In the genomic region with DNA sequence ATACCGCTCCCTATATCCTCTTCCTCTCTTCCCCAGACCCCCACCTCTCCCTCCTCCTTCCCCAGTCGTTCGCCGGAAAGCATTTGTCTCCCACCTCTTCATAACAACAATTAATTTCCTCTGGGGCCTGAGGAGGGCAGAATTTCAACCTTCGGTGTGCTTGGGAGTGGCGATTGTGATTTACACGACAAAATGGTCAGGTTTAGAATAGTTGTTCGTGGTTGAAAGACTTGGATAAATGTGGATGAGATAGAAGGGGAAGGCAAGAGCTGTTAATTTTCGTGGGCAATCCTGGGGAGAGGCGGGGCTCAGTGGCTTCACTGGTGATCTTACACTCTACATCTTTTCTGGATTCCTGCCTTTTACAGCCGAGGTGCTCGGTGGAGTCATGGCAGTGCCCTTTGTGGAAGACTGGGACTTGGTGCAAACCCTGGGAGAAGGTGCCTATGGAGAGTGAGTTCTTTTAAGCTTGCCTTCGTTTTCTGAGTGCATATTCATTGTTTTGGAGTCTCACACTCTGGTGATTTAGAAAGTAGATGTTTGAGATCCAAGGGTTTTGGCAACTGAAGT, we compare ENCODE assay signal across 8 cellular contexts. TPM values are rescaled to one million over a fixed set of nuclear protein-coding genes. Genes with fewer than 3 reads are reported as not detected.
DNase-seq lines count a peak whose midpoint lies in the region; ATAC-seq and TF ChIP-seq lines count a peak whose summit lies in the region.

No MANE protein-coding gene starts in this region.

- ATAC-seq in GM23338: peak; percentile 9

- peaks cover 13% of the 10 kb centered on the region for H3K4me1 Mint-ChIP-seq in GM23338

- H3K9me2 ChIP-seq in GM23338 (ENCODE audit: insufficient read depth): no peaks in the 10 kb centered on the region

- H3K9me3 Mint-ChIP-seq in GM23338: no peaks in the 10 kb centered on the region

- H3K4me3 ChIP-seq in GM23338 (peak overlapping the region; percentile 58), right atrium auricular region (peak overlapping the region; percentile 67 to 71), retinal pigment epithelial cell (ENCODE audit: low read length) (peak overlapping the region; percentile 86)

- peak overlapping the region; percentile 99 for H3K27ac ChIP-seq in GM23338 (ENCODE audit: low read depth)
- peak overlapping the region; percentile 92 to 94 for H3K27ac ChIP-seq in right atrium auricular region

- H3K36me3 ChIP-seq in GM23338 (ENCODE audit: insufficient read depth): peaks cover 23% of the 10 kb centered on the region; the same call in 1 of the 2 replicates
- peaks cover 4% of the 10 kb centered on the region for H3K36me3 ChIP-seq in right atrium auricular region

- H3K79me2 ChIP-seq in GM23338 (replicated peaks; ENCODE audit: insufficient read depth): peaks cover 42% of the 10 kb centered on the region

- H3K36me3 Mint-ChIP-seq in GM23338 (ENCODE audit: low read depth): peaks cover 52% of the 10 kb centered on the region; the same call in 2 of the 3 replicates

- peaks cover 5% of the 10 kb centered on the region; the same call in 1 of the 2 replicates for H4K20me1 ChIP-seq in GM23338 (replicated peaks; ENCODE audit: insufficient read depth)

- H3K4me2 ChIP-seq in GM23338: peak overlapping the region; percentile 76

- H3K27me3 Mint-ChIP-seq in GM23338 (ENCODE audit: insufficient read depth, low read depth, poor library complexity): peaks cover 7% of the 10 kb centered on the region

- H3K9me3 ChIP-seq in right atrium auricular region: no peaks in the 10 kb centered on the region

- peak overlapping the region; percentile 93 for H3K4me3 Mint-ChIP-seq in GM23338

- peaks cover 7% of the 10 kb centered on the region; the same call in 1 of the 2 replicates for H3F3A ChIP-seq in GM23338 (replicated peaks; ENCODE audit: low read depth)

- H2AFZ ChIP-seq in GM23338: no peak overlapping the region

- TF ChIP-seq CTCF in GM23338 (conservative IDR thresholded peaks at IDR 0.05; ENCODE audit: low read depth in 2 of 2): peak; percentile 35 to 43; a peak in 3 of 4 replicates
- no peak for TF ChIP-seq CTCF in right atrium auricular region (IDR thresholded peaks at IDR 0.05)
- peak; percentile 48 for TF ChIP-seq CTCF in retinal pigment epithelial cell (conservative IDR thresholded peaks at IDR 0.05; ENCODE audit: low read depth, low read length)

- H3K27me3 ChIP-seq in GM23338 (ENCODE audit: insufficient read depth) (no peaks in the 10 kb centered on the region), right atrium auricular region (no peaks in the 10 kb centered on the region)

- DNase-seq in activated CD4-positive, alpha-beta T cell treated with anti-CD3 and anti-CD28 coated beads for 4 hours: peak; percentile 15 to 18
- DNase-seq in activated CD4-positive, alpha-beta T cell treated with anti-CD3 and anti-CD28 coated beads for 1 hour: no peak
- DNase-seq in GM23338 (ENCODE audit: low spot score): peak; percentile 93
- DNase-seq in NAMALWA (ENCODE audit: low spot score): peak; percentile 76
- peak; percentile 69 for DNase-seq in activated effector memory CD4-positive, alpha-beta T cell treated with anti-CD3 and anti-CD28 coated beads, Interleukin-2, amount 50 U/mL, for 16 hours
- no peak for DNase-seq in right atrium auricular region (ENCODE audit: low spot score)
- peak; percentile 11 for DNase-seq in retinal pigment epithelial cell (ENCODE audit: low read depth)
- no peak for DNase-seq in occipital lobe (lab: John Stamatoyannopoulos, UW)

- H3K4me1 ChIP-seq in GM23338 (ENCODE audit: insufficient read depth): peaks cover 10% of the 10 kb centered on the region; the same call in 1 of the 2 replicates
- peaks cover 0 to 18% of the 10 kb centered on the region in 2 donors for H3K4me1 ChIP-seq in right atrium auricular region

- H3K27ac Mint-ChIP-seq in GM23338: peak overlapping the region; percentile 98

TF ChIP-seq in GM23338, 12 proteins besides CTCF, POLR2A, EP300 and RAD21 (continues in another document):
- TF ChIP-seq NANOG (IDR thresholded peaks at IDR 0.05; ENCODE audit: borderline replicate concordance): no peak
- TF ChIP-seq CREB1 (CRISPR knock-in tag; IDR thresholded peaks at IDR 0.05; ENCODE audit: low read depth): no peak
- TF ChIP-seq, protein P1, sequence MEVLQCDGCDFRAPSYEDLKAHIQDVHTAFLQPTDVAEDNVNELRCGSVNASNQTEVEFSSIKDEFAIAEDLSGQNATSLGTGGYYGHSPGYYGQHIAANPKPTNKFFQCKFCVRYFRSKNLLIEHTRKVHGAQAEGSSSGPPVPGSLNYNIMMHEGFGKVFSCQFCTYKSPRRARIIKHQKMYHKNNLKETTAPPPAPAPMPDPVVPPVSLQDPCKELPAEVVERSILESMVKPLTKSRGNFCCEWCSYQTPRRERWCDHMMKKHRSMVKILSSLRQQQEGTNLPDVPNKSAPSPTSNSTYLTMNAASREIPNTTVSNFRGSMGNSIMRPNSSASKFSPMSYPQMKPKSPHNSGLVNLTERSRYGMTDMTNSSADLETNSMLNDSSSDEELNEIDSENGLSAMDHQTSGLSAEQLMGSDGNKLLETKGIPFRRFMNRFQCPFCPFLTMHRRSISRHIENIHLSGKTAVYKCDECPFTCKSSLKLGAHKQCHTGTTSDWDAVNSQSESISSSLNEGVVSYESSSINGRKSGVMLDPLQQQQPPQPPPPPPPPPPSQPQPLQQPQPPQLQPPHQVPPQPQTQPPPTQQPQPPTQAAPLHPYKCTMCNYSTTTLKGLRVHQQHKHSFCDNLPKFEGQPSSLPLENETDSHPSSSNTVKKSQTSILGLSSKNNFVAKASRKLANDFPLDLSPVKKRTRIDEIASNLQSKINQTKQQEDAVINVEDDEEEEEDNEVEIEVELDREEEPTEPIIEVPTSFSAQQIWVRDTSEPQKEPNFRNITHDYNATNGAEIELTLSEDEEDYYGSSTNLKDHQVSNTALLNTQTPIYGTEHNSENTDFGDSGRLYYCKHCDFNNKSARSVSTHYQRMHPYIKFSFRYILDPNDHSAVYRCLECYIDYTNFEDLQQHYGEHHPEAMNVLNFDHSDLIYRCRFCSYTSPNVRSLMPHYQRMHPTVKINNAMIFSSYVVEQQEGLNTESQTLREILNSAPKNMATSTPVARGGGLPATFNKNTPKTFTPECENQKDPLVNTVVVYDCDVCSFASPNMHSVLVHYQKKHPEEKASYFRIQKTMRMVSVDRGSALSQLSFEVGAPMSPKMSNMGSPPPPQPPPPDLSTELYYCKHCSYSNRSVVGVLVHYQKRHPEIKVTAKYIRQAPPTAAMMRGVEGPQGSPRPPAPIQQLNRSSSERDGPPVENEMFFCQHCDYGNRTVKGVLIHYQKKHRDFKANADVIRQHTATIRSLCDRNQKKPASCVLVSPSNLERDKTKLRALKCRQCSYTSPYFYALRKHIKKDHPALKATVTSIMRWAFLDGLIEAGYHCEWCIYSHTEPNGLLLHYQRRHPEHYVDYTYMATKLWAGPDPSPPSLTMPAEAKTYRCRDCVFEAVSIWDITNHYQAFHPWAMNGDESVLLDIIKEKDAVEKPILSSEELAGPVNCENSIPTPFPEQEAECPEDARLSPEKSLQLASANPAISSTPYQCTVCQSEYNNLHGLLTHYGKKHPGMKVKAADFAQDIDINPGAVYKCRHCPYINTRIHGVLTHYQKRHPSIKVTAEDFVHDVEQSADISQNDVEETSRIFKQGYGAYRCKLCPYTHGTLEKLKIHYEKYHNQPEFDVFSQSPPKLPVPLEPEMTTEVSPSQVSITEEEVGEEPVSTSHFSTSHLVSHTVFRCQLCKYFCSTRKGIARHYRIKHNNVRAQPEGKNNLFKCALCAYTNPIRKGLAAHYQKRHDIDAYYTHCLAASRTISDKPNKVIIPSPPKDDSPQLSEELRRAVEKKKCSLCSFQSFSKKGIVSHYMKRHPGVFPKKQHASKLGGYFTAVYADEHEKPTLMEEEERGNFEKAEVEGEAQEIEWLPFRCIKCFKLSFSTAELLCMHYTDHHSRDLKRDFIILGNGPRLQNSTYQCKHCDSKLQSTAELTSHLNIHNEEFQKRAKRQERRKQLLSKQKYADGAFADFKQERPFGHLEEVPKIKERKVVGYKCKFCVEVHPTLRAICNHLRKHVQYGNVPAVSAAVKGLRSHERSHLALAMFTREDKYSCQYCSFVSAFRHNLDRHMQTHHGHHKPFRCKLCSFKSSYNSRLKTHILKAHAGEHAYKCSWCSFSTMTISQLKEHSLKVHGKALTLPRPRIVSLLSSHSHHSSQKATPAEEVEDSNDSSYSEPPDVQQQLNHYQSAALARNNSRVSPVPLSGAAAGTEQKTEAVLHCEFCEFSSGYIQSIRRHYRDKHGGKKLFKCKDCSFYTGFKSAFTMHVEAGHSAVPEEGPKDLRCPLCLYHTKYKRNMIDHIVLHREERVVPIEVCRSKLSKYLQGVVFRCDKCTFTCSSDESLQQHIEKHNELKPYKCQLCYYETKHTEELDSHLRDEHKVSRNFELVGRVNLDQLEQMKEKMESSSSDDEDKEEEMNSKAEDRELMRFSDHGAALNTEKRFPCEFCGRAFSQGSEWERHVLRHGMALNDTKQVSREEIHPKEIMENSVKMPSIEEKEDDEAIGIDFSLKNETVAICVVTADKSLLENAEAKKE (CRISPR knock-in tag; IDR thresholded peaks at IDR 0.05): no peak
- TF ChIP-seq, protein P2, sequence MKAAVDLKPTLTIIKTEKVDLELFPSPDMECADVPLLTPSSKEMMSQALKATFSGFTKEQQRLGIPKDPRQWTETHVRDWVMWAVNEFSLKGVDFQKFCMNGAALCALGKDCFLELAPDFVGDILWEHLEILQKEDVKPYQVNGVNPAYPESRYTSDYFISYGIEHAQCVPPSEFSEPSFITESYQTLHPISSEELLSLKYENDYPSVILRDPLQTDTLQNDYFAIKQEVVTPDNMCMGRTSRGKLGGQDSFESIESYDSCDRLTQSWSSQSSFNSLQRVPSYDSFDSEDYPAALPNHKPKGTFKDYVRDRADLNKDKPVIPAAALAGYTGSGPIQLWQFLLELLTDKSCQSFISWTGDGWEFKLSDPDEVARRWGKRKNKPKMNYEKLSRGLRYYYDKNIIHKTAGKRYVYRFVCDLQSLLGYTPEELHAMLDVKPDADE (IDR thresholded peaks at IDR 0.05): no peak; the same call in 1 of the 2 replicates
- TF ChIP-seq JUNB (IDR thresholded peaks at IDR 0.05; ENCODE audit: unreplicated experiment): no peak

RNA-seq across cellular contexts. Expression of a gene that starts 1.5 kb away (rescaled TPM):
- 96.4 and 102 TPM in 2 replicates for total RNA-seq in GM23338 (2014; rRNA removed; shearing (Covaris generic))
- 90.0 and 93.1 TPM in 2 replicates for polyA plus RNA-seq in GM23338 (2016; fragmentation: Nextera tagmentation; extraction: Ambion mirVana)
- total RNA-seq in right atrium auricular region (under 1 TPM; 0.59 to 0.89 TPM), occipital lobe (17.5 TPM)

RNA-seq across cellular contexts. Expression of a gene that starts 33.8 kb away (rescaled TPM):
- 156 TPM in 2 replicates for total RNA-seq in GM23338 (2014; rRNA removed; shearing (Covaris generic))
- 91.7 and 92.9 TPM in 2 replicates for polyA plus RNA-seq in GM23338 (2016; fragmentation: Nextera tagmentation; extraction: Ambion mirVana)
- total RNA-seq in right atrium auricular region: 10 to 100 TPM; 51.7 to 69.7 TPM
- total RNA-seq in occipital lobe: 84.2 TPM

RNA-seq across cellular contexts. Expression of a gene that starts 54.2 kb away (rescaled TPM):
- total RNA-seq in GM23338 (2014; rRNA removed; shearing (Covaris generic)): not detected in 2 replicates
- 0.65 and 1.1 TPM in 2 replicates for polyA plus RNA-seq in GM23338 (2016; fragmentation: Nextera tagmentation; extraction: Ambion mirVana)
- total RNA-seq in right atrium auricular region (not detected), occipital lobe (0.31 TPM)

RNA-seq across cellular contexts. Expression of a gene that starts 57.2 kb away (rescaled TPM):
- total RNA-seq in GM23338 (2014; rRNA removed; shearing (Covaris generic)): 122 and 174 TPM in 2 replicates
- 132 and 135 TPM in 2 replicates for polyA plus RNA-seq in GM23338 (2016; fragmentation: Nextera tagmentation; extraction: Ambion mirVana)
- total RNA-seq in right atrium auricular region: 10 to 100 TPM; 69.0 to 71.7 TPM
- 95.9 TPM for total RNA-seq in occipital lobe

Comparison
In these comparisons a context has a peak if more than half of its experiments do, and no peak if none do; other contexts are left out.
1. DNase-seq: peak in activated CD4-positive, alpha-beta T cell treated with anti-CD3 and anti-CD28 coated beads for 4 hours (2 of 2), GM23338 (single experiment), NAMALWA (single experiment), activated effector memory CD4-positive, alpha-beta T cell treated with anti-CD3 and anti-CD28 coated beads, Interleukin-2, amount 50 U/mL, for 16 hours (single experiment) and retinal pigment epithelial cell (single experiment); none in activated CD4-positive, alpha-beta T cell treated with anti-CD3 and anti-CD28 coated beads for 1 hour (single experiment), right atrium auricular region (single experiment) and occipital lobe (single experiment).
2. CTCF ChIP-seq: peak in GM23338 (2 of 2) and retinal pigment epithelial cell (single experiment); none in right atrium auricular region (0 of 2).
3. Peak in every context shown above with its lines, with median percentiles within 50 percentile points of each other: H3K4me3 ChIP-seq.